8 cellular contexts compared by ENCODE assay signal in the genomic region with DNA sequence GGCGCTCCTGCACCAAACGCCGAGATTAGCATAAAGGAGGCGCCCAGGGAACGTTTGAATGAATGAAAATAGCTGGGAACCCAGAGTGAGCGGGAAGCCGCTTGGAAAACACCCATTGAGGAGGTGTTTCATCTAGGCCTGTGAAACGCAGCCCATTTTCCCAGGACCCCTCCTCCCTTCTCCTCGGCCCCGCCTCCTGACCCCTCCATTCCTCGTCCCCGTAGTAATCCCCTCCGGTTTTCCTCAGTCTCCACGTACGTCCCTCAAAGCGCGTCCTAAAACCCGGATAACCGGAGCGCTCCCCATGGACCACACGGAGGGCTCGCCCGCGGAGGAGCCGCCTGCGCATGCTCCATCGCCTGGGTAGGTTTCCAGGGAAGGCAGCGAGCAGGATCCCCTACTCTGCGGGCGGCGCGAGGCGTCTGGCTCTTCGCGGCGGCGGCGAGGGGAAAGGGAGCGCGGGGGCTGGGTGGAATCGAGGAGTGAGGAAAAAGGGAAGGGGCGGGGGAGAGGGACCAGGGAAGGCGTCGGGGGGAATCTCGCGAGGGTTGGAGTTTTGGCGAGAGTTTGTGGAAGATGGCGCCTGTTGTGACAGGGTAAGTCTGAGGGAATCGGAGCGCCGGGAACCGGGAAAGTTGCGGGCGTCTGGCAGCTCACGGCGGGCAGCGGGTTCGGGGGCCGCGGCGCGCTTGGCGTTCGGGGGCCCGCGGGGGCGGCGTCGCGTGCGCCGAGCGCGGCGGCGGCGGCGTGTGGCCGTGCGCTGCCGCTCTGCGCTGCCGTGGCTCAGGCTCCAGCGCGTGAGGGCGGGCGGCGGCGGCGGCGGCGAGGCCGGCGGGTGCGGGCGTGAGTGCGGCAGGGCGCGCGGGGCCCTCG. TPM values are rescaled to one million over a fixed set of nuclear protein-coding genes. Genes with fewer than 3 reads are reported as not detected.
A peak's percentile ranks its signal among the peaks of the same experiment; 100 is the strongest.
DNase-seq lines count a peak whose midpoint lies in the region; ATAC-seq and TF ChIP-seq lines count a peak whose summit lies in the region.

A gene (plus strand): TSS at position 562 of the 873 bp plus-strand sequence. CDS start 15 bp downstream, at position 577.

- H3K27me3 ChIP-seq in left lung: no peaks in the 10 kb centered on the region

- peaks cover 0 to 3% of the 10 kb centered on the region in 2 donors for H3K9me3 ChIP-seq in left lung

- peak within 1 kb of the TSS; percentile 79 to 82 for H3K4me3 ChIP-seq in left lung

- peak within 1 kb of the TSS; percentile 94 to 99 for H3K27ac ChIP-seq in left lung

- ATAC-seq in HG03571 (IDR thresholded peaks at IDR 0.05; ENCODE audit: unreplicated experiment) (peak; percentile 17), left lung (peak; percentile 84)

- H3K36me3 ChIP-seq in left lung: no peaks in the 10 kb centered on the region

- peak; percentile 95 for DNase-seq in AG09319 (ENCODE audit: extremely low read depth, low read depth)
- DNase-seq in GM19238 (ENCODE audit: insufficient read length, low spot score): peak; percentile 70
- peak; percentile 97 for DNase-seq in NCI-H82 (lab: John Stamatoyannopoulos, UW)
- DNase-seq in activated CD4-positive, alpha-beta T cell treated with anti-CD3 and anti-CD28 coated beads, Interleukin-2, amount 50 U/mL, for 4 hours: peak; percentile 80 to 82
- peak; percentile 99 for DNase-seq in dermis blood vessel endothelial cell
- DNase-seq in left lung: peak; percentile 95
- peak; percentile 66 for DNase-seq in stimulated activated CD4-positive, alpha-beta T cell treated with anti-CD3 and anti-CD28 coated beads, Interleukin-2, amount 100 ng/mL, for 4 hours (ENCODE audit: low read depth)

- intact Hi-C loops in left lung (cut with DNase I): no loop called here

- H3K4me1 ChIP-seq in left lung: peaks cover 14 to 47% of the 10 kb centered on the region in 2 donors

- TF ChIP-seq CTCF in AG09319 (IDR thresholded peaks at IDR 0.05; ENCODE audit: low read depth, low read length): no peak
- no peak for TF ChIP-seq CTCF in left lung (IDR thresholded peaks at IDR 0.05)

RNA-seq across cellular contexts. Expression of the gene that starts here (rescaled TPM):
- total RNA-seq in dermis blood vessel endothelial cell (53.9 and 77.2 TPM in 2 replicates), left lung (100 to 1,000 TPM in 1 of 2 donors, 10 to 100 TPM in 1; 88.6 to 127 TPM)

Comparison
In these comparisons a context has a peak if more than half of its experiments do, and no peak if none do; other contexts are left out.
1. Peak in every context shown above with its lines: DNase-seq, ATAC-seq, H3K4me3 ChIP-seq and H3K27ac ChIP-seq.